In genomic region chr16:81846105-81846504, GRCh38 we compare ENCODE assay signal across 15 cellular contexts.
DNase-seq lines count a peak whose midpoint lies in the region; FAIRE-seq and TF ChIP-seq lines count a peak whose summit lies in the region.
"Had no signal": no experiment of that assay in that cellular context is flagged by ENCODE, and none has a peak within 500 bp of the region (broad histone marks: within the 10 kb centered on the region; RNA-seq: fewer than 3 reads in every experiment).

No MANE protein-coding gene starts in this region.

- H3K36me3 ChIP-seq in neutrophil, result peaks cover 19% of the 10 kb centered on the region

- peak overlapping the region; percentile 8 for H3K27ac ChIP-seq in neutrophil

- FAIRE-seq in HTR-8/SVneo (lab: Jason Lieb, UNC), result no peak

- peaks cover 32 to 33% of the 10 kb centered on the region in 2 experiments for H3K4me1 ChIP-seq in neutrophil (ENCODE audit: control insufficient read depth in 1 of 2, insufficient read depth in 1 of 2, low read depth in 1 of 2, low read length in 1 of 2)

- no peaks in the 10 kb centered on the region for H3K27me3 ChIP-seq in neutrophil

- H3K9me3 ChIP-seq in neutrophil, result no peaks in the 10 kb centered on the region

- peak; percentile 70 for DNase-seq in Daoy (ENCODE audit: low read depth)
- DNase-seq in HT1080 (ENCODE audit: low read depth), result peak; percentile 92
- DNase-seq in SW480 (ENCODE audit: low spot score), result peak; percentile 8
- no peak for DNase-seq in stimulated activated naive CD4-positive, alpha-beta T cell treated with Interleukin-2 at 50 U/mL for 16 hours (lab: John Stamatoyannopoulos, UW)
- DNase-seq in activated CD4-positive, CD25-positive, alpha-beta regulatory T cell (lab: John Stamatoyannopoulos, UW), result no peak
- no peak for DNase-seq in HTR-8/SVneo (ENCODE audit: insufficient read length, low spot score)
- no peak for DNase-seq in T-helper 9 cell
- DNase-seq: CD8-positive, alpha-beta T cell; H9; NCI-H1092; NCI-H2227 treated with DMSO at 0.1 percent for 48 hours; NCI-H526; NK-92 treated with Interleukin-12 subunit alpha and Interleukin-12 subunit beta, amount 100 ng/mL, for 24 hours; OCI-M1 had no signal

- no peak for TF ChIP-seq CTCF in neutrophil (IDR thresholded peaks at IDR 0.05)

- H3K4me3 ChIP-seq in neutrophil (ENCODE audit: low read depth in 1 of 2, low read length in 1 of 2), result no peak overlapping the region

Comparison
In these comparisons a context has a peak if more than half of its experiments do, and no peak if none do; other contexts are left out.
1. DNase-seq: peak in Daoy (single experiment), HT1080 (single experiment) and SW480 (single experiment); none in stimulated activated naive CD4-positive, alpha-beta T cell treated with Interleukin-2 at 50 U/mL for 16 hours (single experiment), activated CD4-positive, CD25-positive, alpha-beta regulatory T cell (0 of 4), HTR-8/SVneo (single experiment) and T-helper 9 cell (single experiment).